Comparison of ENCODE assay signal across 16 cellular contexts in the genomic region with DNA sequence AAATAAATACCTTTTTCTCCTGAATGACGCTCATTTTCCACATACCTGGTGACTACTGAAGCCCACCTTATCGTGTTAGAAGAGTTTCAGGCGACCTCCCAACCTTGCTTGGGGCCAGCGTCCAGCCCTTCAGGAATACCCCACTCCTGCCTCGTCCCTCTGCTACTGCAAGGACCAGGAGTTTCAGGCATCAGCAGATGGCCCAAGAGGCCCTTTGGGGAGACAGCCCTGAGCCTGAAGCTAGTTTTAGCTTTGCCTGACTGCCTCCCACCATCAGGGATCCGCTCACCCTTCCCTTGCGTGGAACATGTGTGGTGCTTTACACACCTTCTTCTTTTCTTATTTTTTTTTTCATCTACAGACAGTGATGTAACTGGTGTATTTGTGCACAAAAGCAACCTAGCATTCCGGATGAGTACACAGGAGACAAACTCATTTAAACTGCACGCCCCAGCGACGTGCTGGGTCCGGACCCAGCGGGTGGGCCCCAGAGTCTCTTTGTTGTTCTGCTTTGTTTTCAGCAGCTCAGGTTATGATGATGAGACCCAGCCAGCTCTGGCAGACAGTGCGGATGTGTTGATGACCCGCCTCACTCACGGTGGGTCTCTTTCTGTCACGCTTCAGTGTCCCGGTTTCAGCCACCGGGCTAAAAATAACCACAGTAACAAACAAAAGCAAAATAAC.
DNase-seq lines count a peak whose midpoint lies in the region; ATAC-seq and TF ChIP-seq lines count a peak whose summit lies in the region.
"Had no signal": no experiment of that assay in that cellular context is flagged by ENCODE, and none has a peak within 500 bp of the region (broad histone marks: within the 10 kb centered on the region; RNA-seq: fewer than 3 reads in every experiment).

No MANE protein-coding gene starts in this region.

- H3K4me1 Mint-ChIP-seq in nephron progenitor cell: peaks cover 75% of the 10 kb centered on the region
- H3K4me1 Mint-ChIP-seq: CD4-positive, CD25-positive, alpha-beta regulatory T cell; mesothelial cell of epicardium had no signal

- peak; percentile 55 for ATAC-seq in GM18870 (IDR thresholded peaks at IDR 0.05; ENCODE audit: unreplicated experiment)
- ATAC-seq in GM21723 (IDR thresholded peaks at IDR 0.05; ENCODE audit: unreplicated experiment): peak; percentile 71

- H3K9me3 Mint-ChIP-seq in nephron progenitor cell: peaks cover 42% of the 10 kb centered on the region

- peaks cover 24% of the 10 kb centered on the region for H3K36me3 Mint-ChIP-seq in nephron progenitor cell (ENCODE audit: low read depth)
- H3K36me3 Mint-ChIP-seq: CD4-positive, CD25-positive, alpha-beta regulatory T cell had no signal

- peak overlapping the region; percentile 94 for H3K27ac Mint-ChIP-seq in nephron progenitor cell
- H3K27ac Mint-ChIP-seq: CD4-positive, CD25-positive, alpha-beta regulatory T cell; mesothelial cell of epicardium; progenitor cell of endocrine pancreas had no signal

- TF ChIP-seq CTCF in nephron progenitor cell (IDR thresholded peaks at IDR 0.05): no peak

- peak; percentile 12 for DNase-seq in NCI-H2227 treated with DMSO at 0.1 percent for 48 hours (lab: John Stamatoyannopoulos, UW)
- DNase-seq in nephron progenitor cell: no peak
- DNase-seq in NCI-H526 (lab: John Stamatoyannopoulos, UW): no peak
- no peak for DNase-seq in NCI-H146 (lab: John Stamatoyannopoulos, UW)
- no peak for DNase-seq in KG1 (lab: John Stamatoyannopoulos, UW)
- no peak for DNase-seq in NCI-H69 (lab: John Stamatoyannopoulos, UW)
- DNase-seq: activated CD4-positive, CD25-positive, alpha-beta regulatory T cell; CD4-positive, CD25-positive, alpha-beta regulatory T cell; Karpas-422; NCI-H510A; stimulated activated CD4-positive, alpha-beta T cell treated with anti-CD3 and anti-CD28 coated beads, Interleukin-2, amount 100 ng/mL, for 24 hours; stimulated activated naive CD4-positive, alpha-beta T cell treated with Interleukin-2 at 50 U/mL for 16 hours had no signal

- H3K4me3 Mint-ChIP-seq in nephron progenitor cell: peak overlapping the region; percentile 52
- H3K4me3 Mint-ChIP-seq: CD4-positive, CD25-positive, alpha-beta regulatory T cell; mesothelial cell of epicardium had no signal

- H3K27me3 Mint-ChIP-seq in nephron progenitor cell (ENCODE audit: low read depth, poor library complexity): peaks cover 19% of the 10 kb centered on the region
- H3K27me3 Mint-ChIP-seq: CD4-positive, CD25-positive, alpha-beta regulatory T cell had no signal
